In the genomic region with DNA sequence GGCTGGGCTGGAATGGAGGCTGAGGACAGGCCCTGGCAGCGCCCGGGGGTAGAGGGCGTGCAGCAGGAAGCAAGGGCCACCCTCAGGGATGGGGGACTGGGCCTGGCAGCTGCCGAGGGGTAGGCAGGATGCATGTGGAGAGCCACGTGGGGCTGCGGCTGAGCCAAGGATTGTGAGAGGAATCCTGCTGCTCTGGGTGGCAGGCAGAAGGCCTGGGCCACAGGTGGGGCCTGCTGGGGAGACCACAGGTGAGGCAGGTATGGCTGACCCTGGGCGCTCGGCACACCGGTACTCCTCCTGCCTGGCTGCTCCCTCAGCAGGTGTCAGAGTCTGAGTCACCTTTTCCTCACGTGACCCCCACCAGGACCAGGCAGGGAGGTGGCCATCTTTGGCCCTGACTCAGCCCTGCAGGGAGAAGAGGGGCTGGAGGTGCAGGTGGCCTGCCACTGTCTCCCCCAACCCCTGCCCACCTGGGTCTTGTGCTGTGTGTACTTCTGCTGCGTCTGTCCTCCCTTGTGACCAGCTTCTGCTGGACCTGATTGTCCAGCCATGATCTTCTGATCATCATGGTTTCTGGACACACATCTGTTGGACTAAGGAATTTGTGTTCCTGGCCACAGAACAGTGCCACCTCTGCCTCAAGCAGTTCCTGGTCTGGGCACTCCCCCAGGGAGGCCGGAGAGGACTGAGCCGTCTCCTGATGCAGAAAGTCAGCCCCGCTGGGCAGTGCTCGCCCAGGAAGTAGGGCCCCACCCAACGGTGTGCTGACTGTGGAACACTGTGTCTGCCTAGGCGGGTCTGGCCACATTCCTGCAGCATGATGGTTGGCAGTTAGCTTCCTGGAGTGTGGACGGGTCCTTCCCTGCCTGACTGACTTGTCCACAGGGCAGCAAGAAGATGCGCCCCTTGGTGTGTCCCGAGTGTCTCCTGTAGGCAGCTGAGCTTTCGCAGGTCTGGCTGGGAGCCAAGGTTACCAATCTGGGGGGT, we compare ENCODE assay signal across 8 cellular contexts. TPM values are rescaled to one million over a fixed set of nuclear protein-coding genes. Genes with fewer than 3 reads are reported as not detected.
DNase-seq lines count a peak whose midpoint lies in the region; ATAC-seq and TF ChIP-seq lines count a peak whose summit lies in the region.

No MANE protein-coding gene starts in this region.

- H3K4me3 ChIP-seq in stomach: peak overlapping the region in 1 of 4 donors; percentile 25

- intact Hi-C loops in stomach (cut with DNase I; ENCODE audit: low total_unique reads): no loop called here

- H3K4me1 Mint-ChIP-seq in activated naive CD8-positive, alpha-beta T cell treated with anti-CD3 and anti-CD28 coated beads for 36 hours: peaks cover 22% of the 10 kb centered on the region

- H3K4me1 ChIP-seq in stomach: peaks cover 71 to 92% (median 83%) of the 10 kb centered on the region in 4 donors

- TF ChIP-seq EP300 in stomach (IDR thresholded peaks at IDR 0.05): no peak

- TF ChIP-seq CTCF in stomach (IDR thresholded peaks at IDR 0.05): no peak

- peak in 1 of 4 donors; percentile 28 for TF ChIP-seq POLR2A in stomach (IDR thresholded peaks at IDR 0.05)

- peak overlapping the region; percentile 88 to 97 (median 93) for H3K27ac ChIP-seq in stomach

- ATAC-seq in HG02885 (IDR thresholded peaks at IDR 0.05; ENCODE audit: poor library complexity, unreplicated experiment) (no peak), GM18511 (IDR thresholded peaks at IDR 0.05; ENCODE audit: unreplicated experiment) (no peak), HG03432 (IDR thresholded peaks at IDR 0.05; ENCODE audit: unreplicated experiment) (no peak)

- no peaks in the 10 kb centered on the region for H3K9me3 Mint-ChIP-seq in activated naive CD8-positive, alpha-beta T cell treated with anti-CD3 and anti-CD28 coated beads for 36 hours

- peak overlapping the region; percentile 77 for H3K27ac Mint-ChIP-seq in activated naive CD8-positive, alpha-beta T cell treated with anti-CD3 and anti-CD28 coated beads for 36 hours

- peaks cover 3% of the 10 kb centered on the region for H3K36me3 Mint-ChIP-seq in activated naive CD8-positive, alpha-beta T cell treated with anti-CD3 and anti-CD28 coated beads for 36 hours

- H3K27me3 Mint-ChIP-seq in activated naive CD8-positive, alpha-beta T cell treated with anti-CD3 and anti-CD28 coated beads for 36 hours: no peaks in the 10 kb centered on the region

- DNase-seq in ELR (ENCODE audit: low read depth): peak; percentile 96
- DNase-seq in NCI-H2107 (lab: John Stamatoyannopoulos, UW): peak; percentile 70
- DNase-seq in activated naive CD8-positive, alpha-beta T cell treated with anti-CD3 and anti-CD28 coated beads for 36 hours: peak; percentile 54
- DNase-seq in islet precursor cell: peak; percentile 98
- peak; percentile 97 for DNase-seq in stomach

- no peak overlapping the region for H3K4me3 Mint-ChIP-seq in activated naive CD8-positive, alpha-beta T cell treated with anti-CD3 and anti-CD28 coated beads for 36 hours

- no peaks in the 10 kb centered on the region for H3K27me3 ChIP-seq in stomach

- WGBS in stomach, 5 donors: 20 to 45% (median 26%) methylated on average over 13 to 21 of the region's 21 CpGs

- H3K36me3 ChIP-seq in stomach: peaks cover 24 to 38% (median 34%) of the 10 kb centered on the region in 4 donors

- H3K9me3 ChIP-seq in stomach: no peaks in the 10 kb centered on the region

RNA-seq across cellular contexts. Expression of a gene that starts 6.4 kb away (rescaled TPM):
- 10 to 100 TPM; 28.6 to 29.3 TPM for total RNA-seq in activated naive CD8-positive, alpha-beta T cell treated with anti-CD3 and anti-CD28 coated beads for 36 hours
- total RNA-seq in stomach: 100 to 1,000 TPM in 4 of 5 donors, 10 to 100 TPM in 1; 31.8 to 185 (median 148) TPM
- polyA plus RNA-seq in stomach: 100 to 1,000 TPM in 2 of 3 donors, 10 to 100 TPM in 1; 93.5 to 134 (median 128) TPM

RNA-seq across cellular contexts. Expression of a gene that starts 6.9 kb away (rescaled TPM):
- 10 to 100 TPM; 65.9 to 66.3 TPM for total RNA-seq in activated naive CD8-positive, alpha-beta T cell treated with anti-CD3 and anti-CD28 coated beads for 36 hours
- total RNA-seq in stomach: 100 to 1,000 TPM in 3 of 5 donors, 10 to 100 TPM in 2; 77.3 to 419 (median 104) TPM
- 10 to 100 TPM; 23.9 to 34.7 (median 24.9) TPM for polyA plus RNA-seq in stomach

RNA-seq across cellular contexts. Expression of a gene that starts 21.6 kb away (rescaled TPM):
- 10 to 100 TPM; 55.6 to 56.4 TPM for total RNA-seq in activated naive CD8-positive, alpha-beta T cell treated with anti-CD3 and anti-CD28 coated beads for 36 hours
- total RNA-seq in stomach: 10 to 100 TPM in 4 of 5 donors, 1 to 10 TPM in 1; 9.4 to 40.6 (median 31.9) TPM
- 10 to 100 TPM; 17.0 to 30.0 (median 21.1) TPM for polyA plus RNA-seq in stomach

RNA-seq across cellular contexts. Expression of a gene that starts 33.2 kb away (rescaled TPM):
- 10 to 100 TPM; 31.7 to 33.7 TPM for total RNA-seq in activated naive CD8-positive, alpha-beta T cell treated with anti-CD3 and anti-CD28 coated beads for 36 hours
- 100 to 1,000 TPM in 1 of 5 donors, 10 to 100 TPM in 4; 14.3 to 134 (median 25.5) TPM for total RNA-seq in stomach
- polyA plus RNA-seq in stomach: 10 to 100 TPM; 14.9 to 39.6 (median 20.0) TPM
